Comparison of ENCODE assay signal across 8 cellular contexts in genomic region chr5:79858097-79858723, GRCh38.
DNase-seq lines count a peak whose midpoint lies in the region; ATAC-seq and TF ChIP-seq lines count a peak whose summit lies in the region.

No MANE protein-coding gene starts in this region.

- H3K9me3 Mint-ChIP-seq in endodermal cell (no peaks in the 10 kb centered on the region), mesothelial cell of epicardium (no peaks in the 10 kb centered on the region)

- no peaks in the 10 kb centered on the region for H3K27me3 ChIP-seq in endodermal cell (ENCODE audit: control insufficient read depth, insufficient read depth, low read length, poor library complexity, severe bottlenecking)

- TF ChIP-seq CTCF in GM20000 (IDR thresholded peaks at IDR 0.05; ENCODE audit: extremely low read depth, missing control alignments) (peak; percentile 96), endodermal cell (conservative IDR thresholded peaks at IDR 0.05) (peak; percentile 97), mesothelial cell of epicardium (IDR thresholded peaks at IDR 0.05; ENCODE audit: unreplicated experiment) (peak; percentile 98)

- H3K4me3 ChIP-seq in endodermal cell (ENCODE audit: low read length): no peak overlapping the region

- H3K4me3 Mint-ChIP-seq in endodermal cell: no peak overlapping the region
- no peak overlapping the region for H3K4me3 Mint-ChIP-seq in mesothelial cell of epicardium

- WGBS in endodermal cell (ENCODE audit: insufficient coverage in 1 of 2, insufficient read length in 1 of 2), 2 experiments: 23 to 55% methylated on average over 3 to 6 of the region's 6 CpGs

- H3K4me1 ChIP-seq in endodermal cell (ENCODE audit: control insufficient read depth, insufficient read depth, low read length): no peaks in the 10 kb centered on the region

- H3K9ac ChIP-seq in endodermal cell (ENCODE audit: extremely low read depth, low read length, poor library complexity, severe bottlenecking): no peak overlapping the region

- H3K4me1 Mint-ChIP-seq in endodermal cell (no peaks in the 10 kb centered on the region), mesothelial cell of epicardium (no peaks in the 10 kb centered on the region)

- no peaks in the 10 kb centered on the region for H3K27me3 Mint-ChIP-seq in endodermal cell (ENCODE audit: insufficient read depth)
- H3K27me3 Mint-ChIP-seq in mesothelial cell of epicardium (ENCODE audit: low read depth): peaks cover 43% of the 10 kb centered on the region

- no peak for ATAC-seq in GM21529 (IDR thresholded peaks at IDR 0.05; ENCODE audit: unreplicated experiment)

- DNase-seq in AG20443 (ENCODE audit: low spot score): peak; percentile 64
- DNase-seq in GM20000 (ENCODE audit: low spot score): peak; percentile 64
- DNase-seq in NCI-H748 treated with DMSO at 0.1 percent for 48 hours (lab: John Stamatoyannopoulos, UW): peak; percentile 32
- peak; percentile 96 for DNase-seq in activated CD8-positive, alpha-beta memory T cell treated with anti-CD3 and anti-CD28 coated beads for 24 hours
- DNase-seq in endodermal cell: peak; percentile 94
- DNase-seq in mesothelial cell of epicardium (ENCODE audit: low spot score in 2 of 2, unreplicated experiment in 2 of 2): peak; percentile 55 to 86
- DNase-seq in stimulated activated CD8-positive, alpha-beta memory T cell treated with anti-CD3 and anti-CD28 coated beads, Interleukin-2, amount 100 ng/mL, for 48 hours (ENCODE audit: low read depth in 2 of 2): peak; percentile 65 to 75

- H3K36me3 ChIP-seq in endodermal cell (ENCODE audit: control insufficient read depth, insufficient read depth, low read length): no peaks in the 10 kb centered on the region

- no peaks in the 10 kb centered on the region for H3K36me3 Mint-ChIP-seq in endodermal cell (ENCODE audit: low read depth)
- H3K36me3 Mint-ChIP-seq in mesothelial cell of epicardium: no peaks in the 10 kb centered on the region

- H3K27ac Mint-ChIP-seq in endodermal cell (no peak overlapping the region), mesothelial cell of epicardium (no peak overlapping the region)

- H3K27ac ChIP-seq in endodermal cell (ENCODE audit: low read depth, low read length): no peak overlapping the region

- no peaks in the 10 kb centered on the region for H3K9me3 ChIP-seq in endodermal cell (ENCODE audit: control insufficient read depth, low read length)

Comparison
In these comparisons a context has a peak if more than half of its experiments do, and no peak if none do; other contexts are left out.
1. DNase-seq: peak in every context shown above with its lines; median percentile 96 in activated CD8-positive, alpha-beta memory T cell treated with anti-CD3 and anti-CD28 coated beads for 24 hours; 94 in endodermal cell; 70 in mesothelial cell of epicardium; 70 in stimulated activated CD8-positive, alpha-beta memory T cell treated with anti-CD3 and anti-CD28 coated beads, Interleukin-2, amount 100 ng/mL, for 48 hours; 64 in AG20443; 64 in GM20000; 32 in NCI-H748 treated with DMSO at 0.1 percent for 48 hours.